In the genomic region with DNA sequence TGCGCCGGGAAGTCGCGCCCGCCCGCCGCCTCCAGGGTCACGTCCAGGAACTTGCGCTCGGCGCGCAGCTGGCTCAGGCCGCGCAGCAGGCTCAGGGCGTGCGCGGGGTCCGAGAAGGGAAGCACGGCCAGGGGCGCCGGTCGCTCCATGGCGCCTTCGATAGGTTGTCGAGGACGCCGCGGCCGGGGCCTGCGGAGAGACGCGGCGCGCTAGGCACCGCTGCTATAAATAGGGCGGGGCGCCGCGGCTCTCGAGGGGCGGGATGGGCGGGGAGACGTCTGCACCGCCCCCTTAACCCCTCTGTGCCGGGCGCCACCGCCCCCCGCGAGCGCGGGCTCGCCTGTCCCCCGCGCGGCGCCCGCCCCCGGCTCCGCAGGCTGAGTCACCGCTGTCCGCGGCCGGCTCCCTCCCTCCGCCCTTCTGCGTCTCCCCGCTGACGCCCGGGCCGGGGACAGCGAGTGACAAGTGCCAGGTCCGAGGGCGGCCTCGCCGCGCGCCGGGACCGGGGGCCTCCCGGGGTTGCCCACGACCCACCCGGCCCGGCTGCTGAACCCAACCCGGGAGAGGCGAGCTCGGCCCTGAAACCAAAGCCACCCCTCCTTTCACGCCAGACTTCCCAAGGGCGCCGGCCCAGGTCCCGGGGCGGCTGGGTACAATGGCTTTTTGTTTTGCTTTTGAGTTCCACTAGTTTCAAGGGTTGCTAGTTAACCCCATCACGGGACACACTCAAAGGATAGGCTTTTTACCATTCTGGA, we compare ENCODE assay signal across 1 cellular context.
A peak's percentile ranks its signal among the peaks of the same experiment; 100 is the strongest.
TF ChIP-seq lines count a peak whose summit lies in the region.

A gene with protein sequence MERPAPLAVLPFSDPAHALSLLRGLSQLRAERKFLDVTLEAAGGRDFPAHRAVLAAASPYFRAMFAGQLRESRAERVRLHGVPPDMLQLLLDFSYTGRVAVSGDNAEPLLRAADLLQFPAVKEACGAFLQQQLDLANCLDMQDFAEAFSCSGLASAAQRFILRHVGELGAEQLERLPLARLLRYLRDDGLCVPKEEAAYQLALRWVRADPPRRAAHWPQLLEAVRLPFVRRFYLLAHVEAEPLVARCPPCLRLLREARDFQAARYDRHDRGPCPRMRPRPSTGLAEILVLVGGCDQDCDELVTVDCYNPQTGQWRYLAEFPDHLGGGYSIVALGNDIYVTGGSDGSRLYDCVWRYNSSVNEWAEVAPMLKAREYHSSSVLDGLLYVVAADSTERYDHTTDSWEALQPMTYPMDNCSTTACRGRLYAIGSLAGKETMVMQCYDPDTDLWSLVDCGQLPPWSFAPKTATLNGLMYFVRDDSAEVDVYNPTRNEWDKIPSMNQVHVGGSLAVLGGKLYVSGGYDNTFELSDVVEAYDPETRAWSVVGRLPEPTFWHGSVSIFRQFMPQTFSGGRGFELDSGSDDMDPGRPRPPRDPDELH (minus strand): TSS at position 201 of the 755 bp plus-strand sequence. CDS start 52 bp downstream, at position 149.

TF ChIP-seq in HepG2, 621 proteins besides CTCF, POLR2A, EP300 and RAD21 (continued from another document and continues in another):
- TF ChIP-seq, protein P1, sequence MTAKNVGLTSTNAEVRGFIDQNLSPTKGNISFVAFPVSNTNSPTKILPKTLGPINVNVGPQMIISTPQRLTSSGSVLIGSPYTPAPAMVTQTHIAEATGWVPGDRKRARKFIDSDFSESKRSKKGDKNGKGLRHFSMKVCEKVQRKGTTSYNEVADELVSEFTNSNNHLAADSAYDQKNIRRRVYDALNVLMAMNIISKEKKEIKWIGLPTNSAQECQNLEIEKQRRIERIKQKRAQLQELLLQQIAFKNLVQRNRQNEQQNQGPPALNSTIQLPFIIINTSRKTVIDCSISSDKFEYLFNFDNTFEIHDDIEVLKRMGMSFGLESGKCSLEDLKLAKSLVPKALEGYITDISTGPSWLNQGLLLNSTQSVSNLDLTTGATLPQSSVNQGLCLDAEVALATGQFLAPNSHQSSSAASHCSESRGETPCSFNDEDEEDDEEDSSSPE (CRISPR knock-in tag; IDR thresholded peaks at IDR 0.05): peak; percentile 18; the same call in 1 of the 2 replicates
- TF ChIP-seq RXRB (CRISPR knock-in tag; IDR thresholded peaks at IDR 0.05; ENCODE audit: borderline replicate concordance) (no peak; the same call in 1 of the 2 replicates), MTA3 (CRISPR knock-in tag; IDR thresholded peaks at IDR 0.05) (no peak), RBM39 (IDR thresholded peaks at IDR 0.05; ENCODE audit: low read depth, low read length, poor library complexity, severe bottlenecking) (peak; percentile 30), ZNF792 (CRISPR knock-in tag; IDR thresholded peaks at IDR 0.05) (peak; percentile 61), ZNF747 (CRISPR knock-in tag; IDR thresholded peaks at IDR 0.05; ENCODE audit: borderline replicate concordance) (no peak; the same call in 1 of the 2 replicates), ZNF678 (CRISPR knock-in tag; IDR thresholded peaks at IDR 0.05) (0 out of 2 replicates have a peak, but pooled peaks have one; percentile 46), TBX2 (CRISPR knock-in tag; IDR thresholded peaks at IDR 0.05; ENCODE audit: borderline replicate concordance) (peak; percentile 51; the same call in 1 of the 2 replicates), GATA4 (IDR thresholded peaks at IDR 0.05; ENCODE audit: borderline replicate concordance, low read depth) (0 out of 2 replicates have a peak, but pooled peaks have one; percentile 53), SMARCC2 (IDR thresholded peaks at IDR 0.05) (no peak), ZNF121 (CRISPR knock-in tag; IDR thresholded peaks at IDR 0.05) (peak; percentile 10; the same call in 1 of the 2 replicates), LCORL (IDR thresholded peaks at IDR 0.05) (no peak), LCORL (CRISPR knock-in tag; IDR thresholded peaks at IDR 0.05) (0 out of 2 replicates have a peak, but pooled peaks have one; percentile 35), MXI1 (IDR thresholded peaks at IDR 0.05; ENCODE audit: borderline replicate concordance, low read depth, low read length) (peak; percentile 64; the same call in 1 of the 3 replicates), PHF21A (CRISPR knock-in tag; IDR thresholded peaks at IDR 0.05) (peak; percentile 35), ARID2 (CRISPR knock-in tag; IDR thresholded peaks at IDR 0.05; ENCODE audit: borderline replicate concordance) (0 out of 2 replicates have a peak, but pooled peaks have one; percentile 36), SALL1 (CRISPR knock-in tag; IDR thresholded peaks at IDR 0.05) (peak; percentile 67; the same call in 1 of the 2 replicates), KLF16 (CRISPR knock-in tag; IDR thresholded peaks at IDR 0.05) (peak in 1 of 2 experiments; percentile 8; a peak in 1 of 4 replicates), NKX3-1 (CRISPR knock-in tag; IDR thresholded peaks at IDR 0.05) (peak; percentile 7; the same call in 1 of the 2 replicates), ZNF160 (CRISPR knock-in tag; IDR thresholded peaks at IDR 0.05) (peak; percentile 78; the same call in 1 of the 2 replicates)
- TF ChIP-seq, protein P2, sequence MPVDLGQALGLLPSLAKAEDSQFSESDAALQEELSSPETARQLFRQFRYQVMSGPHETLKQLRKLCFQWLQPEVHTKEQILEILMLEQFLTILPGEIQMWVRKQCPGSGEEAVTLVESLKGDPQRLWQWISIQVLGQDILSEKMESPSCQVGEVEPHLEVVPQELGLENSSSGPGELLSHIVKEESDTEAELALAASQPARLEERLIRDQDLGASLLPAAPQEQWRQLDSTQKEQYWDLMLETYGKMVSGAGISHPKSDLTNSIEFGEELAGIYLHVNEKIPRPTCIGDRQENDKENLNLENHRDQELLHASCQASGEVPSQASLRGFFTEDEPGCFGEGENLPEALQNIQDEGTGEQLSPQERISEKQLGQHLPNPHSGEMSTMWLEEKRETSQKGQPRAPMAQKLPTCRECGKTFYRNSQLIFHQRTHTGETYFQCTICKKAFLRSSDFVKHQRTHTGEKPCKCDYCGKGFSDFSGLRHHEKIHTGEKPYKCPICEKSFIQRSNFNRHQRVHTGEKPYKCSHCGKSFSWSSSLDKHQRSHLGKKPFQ (CRISPR knock-in tag; IDR thresholded peaks at IDR 0.05; ENCODE audit: insufficient replicate concordance): peak; percentile 46
- TF ChIP-seq, protein P3, sequence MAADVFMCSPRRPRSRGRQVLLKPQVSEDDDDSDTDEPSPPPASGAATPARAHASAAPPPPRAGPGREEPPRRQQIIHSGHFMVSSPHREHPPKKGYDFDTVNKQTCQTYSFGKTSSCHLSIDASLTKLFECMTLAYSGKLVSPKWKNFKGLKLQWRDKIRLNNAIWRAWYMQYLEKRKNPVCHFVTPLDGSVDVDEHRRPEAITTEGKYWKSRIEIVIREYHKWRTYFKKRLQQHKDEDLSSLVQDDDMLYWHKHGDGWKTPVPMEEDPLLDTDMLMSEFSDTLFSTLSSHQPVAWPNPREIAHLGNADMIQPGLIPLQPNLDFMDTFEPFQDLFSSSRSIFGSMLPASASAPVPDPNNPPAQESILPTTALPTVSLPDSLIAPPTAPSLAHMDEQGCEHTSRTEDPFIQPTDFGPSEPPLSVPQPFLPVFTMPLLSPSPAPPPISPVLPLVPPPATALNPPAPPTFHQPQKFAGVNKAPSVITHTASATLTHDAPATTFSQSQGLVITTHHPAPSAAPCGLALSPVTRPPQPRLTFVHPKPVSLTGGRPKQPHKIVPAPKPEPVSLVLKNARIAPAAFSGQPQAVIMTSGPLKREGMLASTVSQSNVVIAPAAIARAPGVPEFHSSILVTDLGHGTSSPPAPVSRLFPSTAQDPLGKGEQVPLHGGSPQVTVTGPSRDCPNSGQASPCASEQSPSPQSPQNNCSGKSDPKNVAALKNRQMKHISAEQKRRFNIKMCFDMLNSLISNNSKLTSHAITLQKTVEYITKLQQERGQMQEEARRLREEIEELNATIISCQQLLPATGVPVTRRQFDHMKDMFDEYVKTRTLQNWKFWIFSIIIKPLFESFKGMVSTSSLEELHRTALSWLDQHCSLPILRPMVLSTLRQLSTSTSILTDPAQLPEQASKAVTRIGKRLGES (CRISPR knock-in tag; IDR thresholded peaks at IDR 0.05; ENCODE audit: borderline replicate concordance): no peak
- TF ChIP-seq, protein P4, sequence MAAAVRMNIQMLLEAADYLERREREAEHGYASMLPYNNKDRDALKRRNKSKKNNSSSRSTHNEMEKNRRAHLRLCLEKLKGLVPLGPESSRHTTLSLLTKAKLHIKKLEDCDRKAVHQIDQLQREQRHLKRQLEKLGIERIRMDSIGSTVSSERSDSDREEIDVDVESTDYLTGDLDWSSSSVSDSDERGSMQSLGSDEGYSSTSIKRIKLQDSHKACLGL (CRISPR knock-in tag; IDR thresholded peaks at IDR 0.05): peak; percentile 4; the same call in 1 of the 2 replicates
- TF ChIP-seq, protein P5, sequence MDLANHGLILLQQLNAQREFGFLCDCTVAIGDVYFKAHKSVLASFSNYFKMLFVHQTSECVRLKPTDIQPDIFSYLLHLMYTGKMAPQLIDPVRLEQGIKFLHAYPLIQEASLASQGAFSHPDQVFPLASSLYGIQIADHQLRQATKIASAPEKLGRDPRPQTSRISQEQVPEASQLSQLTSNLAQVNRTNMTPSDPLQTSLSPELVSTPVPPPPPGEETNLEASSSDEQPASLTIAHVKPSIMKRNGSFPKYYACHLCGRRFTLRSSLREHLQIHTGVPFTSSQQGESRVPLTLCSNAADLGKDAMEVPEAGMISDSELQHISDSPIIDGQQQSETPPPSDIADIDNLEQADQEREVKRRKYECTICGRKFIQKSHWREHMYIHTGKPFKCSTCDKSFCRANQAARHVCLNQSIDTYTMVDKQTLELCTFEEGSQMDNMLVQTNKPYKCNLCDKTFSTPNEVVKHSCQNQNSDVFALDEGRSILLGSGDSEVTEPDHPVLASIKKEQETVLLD (CRISPR knock-in tag; IDR thresholded peaks at IDR 0.05; ENCODE audit: low read depth): peak; percentile 45; the same call in 1 of the 2 replicates
- TF ChIP-seq, protein P6, sequence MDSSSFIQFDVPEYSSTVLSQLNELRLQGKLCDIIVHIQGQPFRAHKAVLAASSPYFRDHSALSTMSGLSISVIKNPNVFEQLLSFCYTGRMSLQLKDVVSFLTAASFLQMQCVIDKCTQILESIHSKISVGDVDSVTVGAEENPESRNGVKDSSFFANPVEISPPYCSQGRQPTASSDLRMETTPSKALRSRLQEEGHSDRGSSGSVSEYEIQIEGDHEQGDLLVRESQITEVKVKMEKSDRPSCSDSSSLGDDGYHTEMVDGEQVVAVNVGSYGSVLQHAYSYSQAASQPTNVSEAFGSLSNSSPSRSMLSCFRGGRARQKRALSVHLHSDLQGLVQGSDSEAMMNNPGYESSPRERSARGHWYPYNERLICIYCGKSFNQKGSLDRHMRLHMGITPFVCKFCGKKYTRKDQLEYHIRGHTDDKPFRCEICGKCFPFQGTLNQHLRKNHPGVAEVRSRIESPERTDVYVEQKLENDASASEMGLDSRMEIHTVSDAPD (CRISPR knock-in tag; IDR thresholded peaks at IDR 0.05): peak; percentile 61; the same call in 1 of the 2 replicates
- TF ChIP-seq, protein P7, sequence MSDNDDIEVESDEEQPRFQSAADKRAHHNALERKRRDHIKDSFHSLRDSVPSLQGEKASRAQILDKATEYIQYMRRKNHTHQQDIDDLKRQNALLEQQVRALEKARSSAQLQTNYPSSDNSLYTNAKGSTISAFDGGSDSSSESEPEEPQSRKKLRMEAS (IDR thresholded peaks at IDR 0.05): peak; percentile 8; the same call in 1 of the 2 replicates
- TF ChIP-seq, protein P8, sequence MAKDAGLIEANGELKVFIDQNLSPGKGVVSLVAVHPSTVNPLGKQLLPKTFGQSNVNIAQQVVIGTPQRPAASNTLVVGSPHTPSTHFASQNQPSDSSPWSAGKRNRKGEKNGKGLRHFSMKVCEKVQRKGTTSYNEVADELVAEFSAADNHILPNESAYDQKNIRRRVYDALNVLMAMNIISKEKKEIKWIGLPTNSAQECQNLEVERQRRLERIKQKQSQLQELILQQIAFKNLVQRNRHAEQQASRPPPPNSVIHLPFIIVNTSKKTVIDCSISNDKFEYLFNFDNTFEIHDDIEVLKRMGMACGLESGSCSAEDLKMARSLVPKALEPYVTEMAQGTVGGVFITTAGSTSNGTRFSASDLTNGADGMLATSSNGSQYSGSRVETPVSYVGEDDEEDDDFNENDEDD (CRISPR knock-in tag; IDR thresholded peaks at IDR 0.05; ENCODE audit: borderline replicate concordance): peak; percentile 46; the same call in 1 of the 2 replicates
- TF ChIP-seq, protein P9, sequence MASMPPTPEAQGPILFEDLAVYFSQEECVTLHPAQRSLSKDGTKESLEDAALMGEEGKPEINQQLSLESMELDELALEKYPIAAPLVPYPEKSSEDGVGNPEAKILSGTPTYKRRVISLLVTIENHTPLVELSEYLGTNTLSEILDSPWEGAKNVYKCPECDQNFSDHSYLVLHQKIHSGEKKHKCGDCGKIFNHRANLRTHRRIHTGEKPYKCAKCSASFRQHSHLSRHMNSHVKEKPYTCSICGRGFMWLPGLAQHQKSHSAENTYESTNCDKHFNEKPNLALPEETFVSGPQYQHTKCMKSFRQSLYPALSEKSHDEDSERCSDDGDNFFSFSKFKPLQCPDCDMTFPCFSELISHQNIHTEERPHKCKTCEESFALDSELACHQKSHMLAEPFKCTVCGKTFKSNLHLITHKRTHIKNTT (CRISPR knock-in tag; IDR thresholded peaks at IDR 0.05): no peak
- TF ChIP-seq, protein P10, sequence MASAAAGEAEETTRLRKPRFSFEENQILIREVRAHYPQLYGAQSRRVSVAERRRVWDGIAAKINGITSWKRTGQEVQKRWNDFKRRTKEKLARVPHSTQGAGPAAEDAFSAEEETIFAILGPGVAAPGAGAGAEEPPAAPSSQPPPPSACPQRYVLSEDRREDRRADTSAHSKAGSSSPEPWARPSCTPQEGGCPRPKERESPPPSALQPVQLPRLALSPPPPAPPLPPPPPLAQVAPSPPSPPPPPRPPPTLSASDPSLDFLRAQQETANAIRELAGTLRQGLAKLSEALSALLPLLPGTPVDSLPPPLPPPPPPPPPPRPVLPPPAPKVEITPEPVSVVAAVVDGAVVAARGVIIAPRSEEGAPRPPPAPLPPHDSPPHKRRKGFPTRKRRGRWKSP (CRISPR knock-in tag; IDR thresholded peaks at IDR 0.05): no peak; the same call in 1 of the 2 replicates
- TF ChIP-seq, protein P11, sequence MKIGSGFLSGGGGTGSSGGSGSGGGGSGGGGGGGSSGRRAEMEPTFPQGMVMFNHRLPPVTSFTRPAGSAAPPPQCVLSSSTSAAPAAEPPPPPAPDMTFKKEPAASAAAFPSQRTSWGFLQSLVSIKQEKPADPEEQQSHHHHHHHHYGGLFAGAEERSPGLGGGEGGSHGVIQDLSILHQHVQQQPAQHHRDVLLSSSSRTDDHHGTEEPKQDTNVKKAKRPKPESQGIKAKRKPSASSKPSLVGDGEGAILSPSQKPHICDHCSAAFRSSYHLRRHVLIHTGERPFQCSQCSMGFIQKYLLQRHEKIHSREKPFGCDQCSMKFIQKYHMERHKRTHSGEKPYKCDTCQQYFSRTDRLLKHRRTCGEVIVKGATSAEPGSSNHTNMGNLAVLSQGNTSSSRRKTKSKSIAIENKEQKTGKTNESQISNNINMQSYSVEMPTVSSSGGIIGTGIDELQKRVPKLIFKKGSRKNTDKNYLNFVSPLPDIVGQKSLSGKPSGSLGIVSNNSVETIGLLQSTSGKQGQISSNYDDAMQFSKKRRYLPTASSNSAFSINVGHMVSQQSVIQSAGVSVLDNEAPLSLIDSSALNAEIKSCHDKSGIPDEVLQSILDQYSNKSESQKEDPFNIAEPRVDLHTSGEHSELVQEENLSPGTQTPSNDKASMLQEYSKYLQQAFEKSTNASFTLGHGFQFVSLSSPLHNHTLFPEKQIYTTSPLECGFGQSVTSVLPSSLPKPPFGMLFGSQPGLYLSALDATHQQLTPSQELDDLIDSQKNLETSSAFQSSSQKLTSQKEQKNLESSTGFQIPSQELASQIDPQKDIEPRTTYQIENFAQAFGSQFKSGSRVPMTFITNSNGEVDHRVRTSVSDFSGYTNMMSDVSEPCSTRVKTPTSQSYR (CRISPR knock-in tag; IDR thresholded peaks at IDR 0.05; ENCODE audit: borderline replicate concordance): no peak
